26 cellular contexts compared by ENCODE assay signal in genomic region chr6:133187657-133188453, GRCh38. TPM values are rescaled to one million over a fixed set of nuclear protein-coding genes. Genes with fewer than 3 reads are reported as not detected.
A peak's percentile ranks its signal among the peaks of the same experiment; 100 is the strongest.
DNase-seq lines count a peak whose midpoint lies in the region; ATAC-seq, FAIRE-seq and TF ChIP-seq lines count a peak whose summit lies in the region.
"Had no signal": no experiment of that assay in that cellular context is flagged by ENCODE, and none has a peak within 500 bp of the region (broad histone marks: within the 10 kb centered on the region; RNA-seq: fewer than 3 reads in every experiment).

No MANE protein-coding gene starts in this region.

- DNase-seq in H4 (ENCODE audit: low spot score) (peak; percentile 14), RCC 7860 (ENCODE audit: low spot score) (peak; percentile 58), choroid plexus epithelial cell (ENCODE audit: low read depth) (peak; percentile 45), non-pigmented ciliary epithelial cell (ENCODE audit: low read depth) (peak; percentile 55), NCI-H2081 treated with DMSO at 0.1 percent for 48 hours (lab: John Stamatoyannopoulos, UW) (no peak), Right ventricle myocardium inferior (ENCODE audit: missing footprints) (no peak)
- no peak for DNase-seq in stimulated activated CD4-positive, alpha-beta T cell treated with anti-CD3 and anti-CD28 coated beads, Interleukin-2, amount 100 ng/mL, for 48 hours
- DNase-seq: activated CD4-positive, alpha-beta T cell treated with anti-CD3 and anti-CD28 coated beads for 4 hours; activated naive CD4-positive, alpha-beta T cell treated with anti-CD3 and anti-CD28 coated beads for 36 hours; activated T-cell treated with anti-CD3 and anti-CD28 coated beads, Interleukin-2, amount 50 U/mL, for 72 hours; anterior cingulate cortex; CD4-positive, CD25-positive, alpha-beta regulatory T cell; effector CD8-positive, alpha-beta T cell; erythroblast; mammary epithelial cell; MM.1S; NCI-H1436; NCI-H2171 treated with DMSO at 0.1 percent for 48 hours; NCI-H526 treated with DMSO at 0.1 percent for 48 hours; stimulated activated CD4-positive, alpha-beta T cell treated with anti-CD3 and anti-CD28 coated beads, Interleukin-2, amount 100 ng/mL, for 24 hours; stimulated activated naive CD4-positive, alpha-beta T cell; T-cell; thyroid gland had no signal

- ATAC-seq in Right ventricle myocardium inferior: no peak
- no peak for ATAC-seq in GM19467 (IDR thresholded peaks at IDR 0.05; ENCODE audit: unreplicated experiment)
- ATAC-seq: activated T-cell treated with anti-CD3 and anti-CD28 coated beads, Interleukin-2, amount 50 U/mL, for 72 hours; T-cell had no signal

- peak; percentile 88 for FAIRE-seq in RCC 7860 (lab: Jason Lieb, UNC)
- FAIRE-seq: TTC549 had no signal

- TF ChIP-seq CTCF in choroid plexus epithelial cell (conservative IDR thresholded peaks at IDR 0.05; ENCODE audit: low read depth, low read length): no peak

- intact Hi-C loops in Right ventricle myocardium inferior (cut with DNase I): loop anchor here (5.0 to 10.0 kb wide), 3 partner anchors 54 to 253 kb away; partner anchors contain the start of gene EYA4

- H3K4me3 ChIP-seq in choroid plexus epithelial cell (ENCODE audit: low read depth, low read length): no peak overlapping the region
- H3K4me3 ChIP-seq: skin epidermis, thyroid gland had no signal

RNA-seq across cellular contexts. Expression of gene EYA4, which starts 53.3 kb away (rescaled TPM):
- total RNA-seq in H4 (2014; rRNA removed; shearing (Covaris generic)): 25.7 and 33.7 TPM in 2 replicates
- total RNA-seq in Right ventricle myocardium inferior: 19.5 TPM
- total RNA-seq: activated naive CD4-positive, alpha-beta T cell treated with anti-CD3 and anti-CD28 coated beads for 36 hours; activated T-cell treated with anti-CD3 and anti-CD28 coated beads, Interleukin-2, amount 50 U/mL, for 72 hours; CD4-positive, CD25-positive, alpha-beta regulatory T cell; mammary epithelial cell had no signal

Comparison
In these comparisons a context has a peak if more than half of its experiments do, and no peak if none do; other contexts are left out.
1. DNase-seq: peak in H4 (single experiment), RCC 7860 (single experiment), choroid plexus epithelial cell (single experiment) and non-pigmented ciliary epithelial cell (single experiment); none in stimulated activated CD4-positive, alpha-beta T cell treated with anti-CD3 and anti-CD28 coated beads, Interleukin-2, amount 100 ng/mL, for 48 hours (0 of 2), NCI-H2081 treated with DMSO at 0.1 percent for 48 hours (single experiment) and Right ventricle myocardium inferior (single experiment).